ENCODE assay signal across 13 cellular contexts in genomic region chr19:38799104-38799503, GRCh38. TPM values are rescaled to one million over a fixed set of nuclear protein-coding genes. Genes with fewer than 3 reads are reported as not detected.
DNase-seq lines count a peak whose midpoint lies in the region; ATAC-seq and TF ChIP-seq lines count a peak whose summit lies in the region.
"Had no signal": no experiment of that assay in that cellular context is flagged by ENCODE, and none has a peak within 500 bp of the region (broad histone marks: within the 10 kb centered on the region; RNA-seq: fewer than 3 reads in every experiment).

No MANE protein-coding gene starts in this region.

- in situ Hi-C loops in GM23248 (cut with MboI): no loop called here

- no peak overlapping the region for H3K4me2 ChIP-seq in GM23248 (ENCODE audit: unreplicated experiment)

- CTCF ChIA-PET in RWPE1 (lab: Yijun Ruan, JAX): interaction anchor here (0.6 to 0.7 kb wide), 2 partner anchors 30 to 276 kb away, joined by 3 to 4 read pairs; no protein-coding TSS in a partner anchor

- no peak overlapping the region for H3K9ac ChIP-seq in GM23248

- H3K27ac ChIP-seq in 22Rv1: peak overlapping the region; percentile 58
- peak overlapping the region; percentile 51 for H3K27ac ChIP-seq in GM23248
- peak overlapping the region; percentile 45; the same call in 1 of the 2 replicates for H3K27ac ChIP-seq in RWPE1
- no peak overlapping the region for H3K27ac ChIP-seq in upper lobe of right lung

- H4K20me1 ChIP-seq in GM23248 (ENCODE audit: insufficient read depth): no peaks in the 10 kb centered on the region

- H3F3A ChIP-seq in GM23248 (ENCODE audit: insufficient read depth): no peaks in the 10 kb centered on the region

- ATAC-seq in upper lobe of right lung: no peak

- 90 to 91% methylated on average over 10 of the region's 10 CpGs for WGBS in GM23248 (ENCODE audit: low coverage in 1 of 2, low lambda C conversion rate in 2 of 2, missing lambda C conversion rate in 2 of 2), 2 experiments

- POLR2A ChIA-PET in RWPE1 (lab: Yijun Ruan, JAX; ENCODE audit: low non-redundant PET): no interaction called here

- no peak overlapping the region for H2AFZ ChIP-seq in GM23248

- no peak for DNase-seq in GM23248
- DNase-seq in RWPE1 (ENCODE audit: low spot score): no peak
- peak; percentile 25 for DNase-seq in fibroblast of villous mesenchyme (ENCODE audit: low read depth)
- no peak for DNase-seq in cardiac septum (ENCODE audit: low spot score)
- DNase-seq in anterior cingulate cortex (lab: John Stamatoyannopoulos, UW): no peak
- DNase-seq in OCI-M2 (lab: John Stamatoyannopoulos, UW; ENCODE audit: unreplicated experiment): no peak
- no peak for DNase-seq in upper lobe of right lung
- DNase-seq: COR-L47, KBM-7, NCI-H1436 treated with DMSO at 0.1 percent for 48 hours, NCI-H2029 treated with DMSO at 0.1 percent for 48 hours, SIG-M5 had no signal

- H3K9me3 ChIP-seq in GM23248 (ENCODE audit: low read depth) (no peaks in the 10 kb centered on the region), upper lobe of right lung (no peaks in the 10 kb centered on the region)

- peaks cover 4% of the 10 kb centered on the region; the same call in 1 of the 2 replicates for H3K9me2 ChIP-seq in GM23248 (ENCODE audit: insufficient read depth)

- TF ChIP-seq CTCF in 22Rv1 (IDR thresholded peaks at IDR 0.05): no peak
- TF ChIP-seq CTCF in RWPE1 (conservative IDR thresholded peaks at IDR 0.05; ENCODE audit: low read depth): no peak
- no peak for TF ChIP-seq CTCF in fibroblast of villous mesenchyme (IDR thresholded peaks at IDR 0.05; ENCODE audit: insufficient read depth, low read depth, low read length)
- no peak for TF ChIP-seq CTCF in upper lobe of right lung (IDR thresholded peaks at IDR 0.05)

- H3K27me3 ChIP-seq in GM23248 (replicated peaks; ENCODE audit: insufficient read depth) (no peaks in the 10 kb centered on the region), upper lobe of right lung (no peaks in the 10 kb centered on the region)

- intact Hi-C loops in cardiac septum (cut with DNase I) (no loop called here), upper lobe of right lung (cut with DNase I) (no loop called here)

- H3K36me3 ChIP-seq in GM23248 (ENCODE audit: low read depth): no peaks in the 10 kb centered on the region
- no peaks in the 10 kb centered on the region for H3K36me3 ChIP-seq in upper lobe of right lung

- H3K79me2 ChIP-seq in GM23248 (ENCODE audit: insufficient read depth): no peaks in the 10 kb centered on the region

- H3K4me1 ChIP-seq in GM23248 (ENCODE audit: insufficient read depth) (peaks cover 8% of the 10 kb centered on the region), upper lobe of right lung (no peaks in the 10 kb centered on the region)

- H3K4me3 ChIP-seq in GM23248: no peak overlapping the region
- no peak overlapping the region for H3K4me3 ChIP-seq in fibroblast of villous mesenchyme (ENCODE audit: low read depth, low read length)
- no peak overlapping the region for H3K4me3 ChIP-seq in upper lobe of right lung

RNA-seq across cellular contexts. Expression of gene LGALS7B, which starts 10.1 kb away (rescaled TPM):
- total RNA-seq in GM23248 (2014; rRNA removed; shearing (Covaris generic)): not detected in 2 replicates
- not detected in 2 replicates for polyA plus RNA-seq in GM23248 (2016; fragmentation: Nextera tagmentation; extraction: Ambion mirVana)
- total RNA-seq in fibroblast of villous mesenchyme (not detected in 2 replicates), cardiac septum (not detected), upper lobe of right lung (3.2 TPM)

RNA-seq across cellular contexts. Expression of gene LGALS4, which starts 13.6 kb away (rescaled TPM):
- not detected in 2 replicates for total RNA-seq in GM23248 (2014; rRNA removed; shearing (Covaris generic))
- 0.19 TPM in 1 of 2 replicates, not detected in the other for polyA plus RNA-seq in GM23248 (2016; fragmentation: Nextera tagmentation; extraction: Ambion mirVana)
- total RNA-seq in fibroblast of villous mesenchyme (0.43 TPM in 1 of 2 replicates, not detected in the other), cardiac septum (0.54 TPM), upper lobe of right lung (3.7 TPM)

RNA-seq across cellular contexts. Expression of gene LGALS7, which starts 25.8 kb away (rescaled TPM):
- not detected in 2 replicates for total RNA-seq in GM23248 (2014; rRNA removed; shearing (Covaris generic))
- polyA plus RNA-seq in GM23248 (2016; fragmentation: Nextera tagmentation; extraction: Ambion mirVana): not detected in 2 replicates
- total RNA-seq in fibroblast of villous mesenchyme (not detected in 2 replicates), cardiac septum (not detected), upper lobe of right lung (not detected)

RNA-seq across cellular contexts. Expression of gene ECH1, which starts 32.5 kb away (rescaled TPM):
- total RNA-seq in GM23248 (2014; rRNA removed; shearing (Covaris generic)): 29.7 and 31.6 TPM in 2 replicates
- polyA plus RNA-seq in GM23248 (2016; fragmentation: Nextera tagmentation; extraction: Ambion mirVana): 106 and 107 TPM in 2 replicates
- total RNA-seq in fibroblast of villous mesenchyme: 29.4 and 30.9 TPM in 2 replicates
- total RNA-seq in cardiac septum: 377 TPM
- total RNA-seq in upper lobe of right lung: 210 TPM

RNA-seq across cellular contexts. Expression of gene HNRNPL, which starts 50.7 kb away (rescaled TPM):
- total RNA-seq in GM23248 (2014; rRNA removed; shearing (Covaris generic)): 208 and 245 TPM in 2 replicates
- polyA plus RNA-seq in GM23248 (2016; fragmentation: Nextera tagmentation; extraction: Ambion mirVana): 123 and 126 TPM in 2 replicates
- total RNA-seq in fibroblast of villous mesenchyme (223 and 268 TPM in 2 replicates), cardiac septum (136 TPM), upper lobe of right lung (248 TPM)
